Comparison of ENCODE assay signal across 9 cellular contexts in the genomic region with DNA sequence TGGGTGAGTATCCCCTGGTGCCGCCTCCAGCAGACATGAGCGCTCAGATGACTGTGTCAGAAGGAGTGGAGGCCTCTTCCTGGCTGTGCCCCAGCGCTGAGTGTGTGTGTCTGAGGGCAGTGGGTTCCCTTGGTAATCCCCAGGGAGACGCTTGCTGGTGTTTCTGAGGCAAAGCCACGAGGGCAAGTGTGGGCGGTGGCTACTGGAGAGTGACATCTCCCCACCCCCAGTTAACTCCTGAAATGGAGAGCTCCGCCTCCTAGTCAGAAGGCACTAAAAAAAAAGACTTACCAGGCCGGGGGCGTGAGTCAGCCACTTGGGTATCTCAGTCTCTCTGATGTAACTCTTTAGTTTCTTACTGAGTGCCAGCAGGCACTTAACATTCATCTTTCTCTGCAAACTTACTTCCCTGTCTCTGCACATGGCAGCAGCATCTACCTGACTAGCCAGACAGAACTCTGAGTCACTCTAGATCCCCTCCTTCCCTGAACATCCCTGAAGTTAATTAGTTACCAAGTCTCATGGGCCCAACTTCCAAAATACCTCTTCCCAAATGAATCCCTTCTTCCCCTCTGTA. TPM values are rescaled to one million over a fixed set of nuclear protein-coding genes. Genes with fewer than 3 reads are reported as not detected.
DNase-seq lines count a peak whose midpoint lies in the region; FAIRE-seq and TF ChIP-seq lines count a peak whose summit lies in the region.
"Had no signal": no experiment of that assay in that cellular context is flagged by ENCODE, and none has a peak within 500 bp of the region (broad histone marks: within the 10 kb centered on the region; RNA-seq: fewer than 3 reads in every experiment).

No MANE protein-coding gene starts in this region.

- 0 out of 2 replicates have a peak, but pooled peaks cover 4% of the 10 kb centered on the region for H3F3A ChIP-seq in Loucy (ENCODE audit: low read depth)

- peak overlapping the region; percentile 57 for H3K9ac ChIP-seq in Loucy (ENCODE audit: low read depth, low read length, poor library complexity, severe bottlenecking)
- H3K9ac ChIP-seq: parathyroid adenoma had no signal

- TF ChIP-seq POLR2A in GM12891 (IDR thresholded peaks at IDR 0.05; ENCODE audit: low read depth, low read length): no peak; the same call in 1 of the 2 replicates

- H3K9me2 ChIP-seq in Loucy (replicated peaks; ENCODE audit: low read depth, low read length): no peaks in the 10 kb centered on the region

- H3K27me3 ChIP-seq in Loucy (ENCODE audit: insufficient read depth, low read length, poor library complexity, severe bottlenecking): no peaks in the 10 kb centered on the region

- H3K36me3 ChIP-seq in Loucy (ENCODE audit: insufficient read depth, low read length): peaks cover 82% of the 10 kb centered on the region; the same call in 1 of the 2 replicates

- no peaks in the 10 kb centered on the region for H3K79me2 ChIP-seq in Loucy (ENCODE audit: insufficient read depth, low read length)
- H3K79me2 ChIP-seq: parathyroid adenoma had no signal

- DNase-seq in GM12891 (ENCODE audit: insufficient read length, low spot score): peak; percentile 76
- DNase-seq in HCEC 1CT: peak; percentile 95
- peak; percentile 57 for DNase-seq in activated CD4-positive, CD25-positive, alpha-beta regulatory T cell treated with anti-CD3 and anti-CD28 coated beads, Interleukin-2, amount 50 U/mL, for 16 hours (ENCODE audit: low read depth, low spot score)
- DNase-seq in choroid plexus epithelial cell (ENCODE audit: low read depth): peak; percentile 99
- peak; percentile 75 for DNase-seq in medulla oblongata (ENCODE audit: extremely low spot score)
- peak; percentile 82 for DNase-seq in stimulated activated CD8-positive, alpha-beta memory T cell treated with anti-CD3 and anti-CD28 coated beads, Interleukin-4, amount 100 ng/mL, for 24 hours (ENCODE audit: low read depth)
- DNase-seq in NCI-H146 (lab: John Stamatoyannopoulos, UW): no peak

- H3K9me3 ChIP-seq in Loucy (ENCODE audit: insufficient read depth, low read depth, low read length): no peaks in the 10 kb centered on the region

- peak overlapping the region; percentile 59 for H3K4me2 ChIP-seq in Loucy (ENCODE audit: low read depth, low read length, poor library complexity, severe bottlenecking)

- peaks cover 7% of the 10 kb centered on the region for H4K20me1 ChIP-seq in Loucy (ENCODE audit: insufficient read depth, low read length, poor library complexity, severe bottlenecking)

- peak overlapping the region; percentile 28 for H3K4me3 ChIP-seq in Loucy (ENCODE audit: low read length, poor library complexity, severe bottlenecking)
- H3K4me3 ChIP-seq in choroid plexus epithelial cell (ENCODE audit: low read depth, low read length): no peak overlapping the region

- H3K4me1 ChIP-seq in Loucy (ENCODE audit: insufficient read depth, low read length, poor library complexity, severe bottlenecking): peaks cover 19% of the 10 kb centered on the region
- H3K4me1 ChIP-seq: parathyroid adenoma had no signal

- TF ChIP-seq CTCF in Loucy (conservative IDR thresholded peaks at IDR 0.05; ENCODE audit: low read length): no peak
- no peak for TF ChIP-seq CTCF in choroid plexus epithelial cell (conservative IDR thresholded peaks at IDR 0.05; ENCODE audit: low read depth, low read length)

- H2AFZ ChIP-seq in Loucy (ENCODE audit: low read length): no peak overlapping the region
- H2AFZ ChIP-seq: parathyroid adenoma had no signal

- peak; percentile 88 for FAIRE-seq in GM12891 (lab: Jason Lieb, UNC)

TF ChIP-seq in GM12891, 5 proteins besides CTCF, POLR2A, EP300 and RAD21:
- no peak for TF ChIP-seq TAF1 (IDR thresholded peaks at IDR 0.05; ENCODE audit: low read depth, low read length)
- TF ChIP-seq PAX5 (IDR thresholded peaks at IDR 0.05; ENCODE audit: insufficient read depth, low read length, severe bottlenecking): peak; percentile 28
- TF ChIP-seq SPI1 (IDR thresholded peaks at IDR 0.05; ENCODE audit: low read depth, low read length): no peak

RNA-seq across cellular contexts. Expression of gene ORM2, which starts 19.3 kb away (rescaled TPM):
- polyA plus RNA-seq in GM12891 (2012; ENCODE audit: low read depth, missing spikeins): not detected

RNA-seq across cellular contexts. Expression of gene ORM1, which starts 26.1 kb away (rescaled TPM):
- polyA plus RNA-seq in GM12891 (2012; ENCODE audit: low read depth, missing spikeins): not detected

RNA-seq across cellular contexts. Expression of gene AKNA, which starts 38.8 kb away (rescaled TPM):
- 46.5 TPM for polyA plus RNA-seq in GM12891 (2012; ENCODE audit: low read depth, missing spikeins)
